Comparison of ENCODE assay signal across 11 cellular contexts in the genomic region with DNA sequence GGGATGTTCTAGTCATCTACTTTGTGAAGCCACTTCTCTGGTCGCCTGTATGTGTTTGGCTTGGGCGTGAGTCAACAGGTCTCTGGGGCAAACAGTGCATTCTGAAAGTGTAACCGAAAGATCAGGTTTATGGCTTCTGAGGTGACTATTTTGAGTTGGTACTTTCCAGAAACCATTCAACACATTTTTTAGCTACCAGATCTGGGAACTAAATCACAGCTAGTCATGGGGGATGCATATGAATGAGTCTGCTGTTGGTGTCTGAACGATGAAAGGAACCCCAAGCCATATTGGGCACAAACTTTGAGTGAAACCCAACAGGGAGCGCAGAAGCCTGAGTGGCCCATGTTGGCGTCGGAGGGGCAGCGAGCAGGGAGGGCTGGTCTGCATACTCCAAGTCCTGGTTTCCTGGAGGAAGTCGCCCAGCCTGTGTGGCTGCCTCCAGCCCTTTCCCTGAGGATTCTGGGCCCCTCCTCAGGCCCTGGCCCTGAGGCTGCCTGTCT. TPM values are rescaled to one million over a fixed set of nuclear protein-coding genes. Genes with fewer than 3 reads are reported as not detected.
A peak's percentile ranks its signal among the peaks of the same experiment; 100 is the strongest.
DNase-seq lines count a peak whose midpoint lies in the region; ATAC-seq lines count a peak whose summit lies in the region.
"Had no signal": no experiment of that assay in that cellular context is flagged by ENCODE, and none has a peak within 500 bp of the region (broad histone marks: within the 10 kb centered on the region; RNA-seq: fewer than 3 reads in every experiment).

No MANE protein-coding gene starts in this region.

- CTCF ChIA-PET in activated naive CD4-positive, alpha-beta T cell treated with anti-CD3 and anti-CD28 coated beads for 36 hours (lab: Charles Lee): no interaction called here

- no peak overlapping the region for H3K27ac Mint-ChIP-seq in activated naive CD4-positive, alpha-beta T cell treated with anti-CD3 and anti-CD28 coated beads for 36 hours
- peak overlapping the region; percentile 21 for H3K27ac Mint-ChIP-seq in stimulated activated naive B cell treated with anti-CD40 and anti-IgM and Interleukin-4, amounts not matched to agents 10 μg/mL and 1 μg/mL and 100 μg/mL, for 72 hours

- no peaks in the 10 kb centered on the region for H3K36me3 Mint-ChIP-seq in activated naive CD4-positive, alpha-beta T cell treated with anti-CD3 and anti-CD28 coated beads for 36 hours (ENCODE audit: low read depth)
- H3K36me3 Mint-ChIP-seq in stimulated activated naive B cell treated with anti-CD40 and anti-IgM and Interleukin-4, amounts not matched to agents 10 μg/mL and 1 μg/mL and 100 μg/mL, for 72 hours: no peaks in the 10 kb centered on the region

- H3K4me3 Mint-ChIP-seq in activated naive CD4-positive, alpha-beta T cell treated with anti-CD3 and anti-CD28 coated beads for 36 hours: no peak overlapping the region
- H3K4me3 Mint-ChIP-seq in stimulated activated naive B cell treated with anti-CD40 and anti-IgM and Interleukin-4, amounts not matched to agents 10 μg/mL and 1 μg/mL and 100 μg/mL, for 72 hours: no peak overlapping the region

- intact Hi-C loops in activated naive CD4-positive, alpha-beta T cell treated with anti-CD3 and anti-CD28 coated beads for 36 hours (cut with micrococcal nuclease): loop anchor here (1.0 kb wide), 1 partner anchor 9 kb away; no protein-coding TSS in a partner anchor

- no peaks in the 10 kb centered on the region for H3K9me3 Mint-ChIP-seq in activated naive CD4-positive, alpha-beta T cell treated with anti-CD3 and anti-CD28 coated beads for 36 hours
- peaks cover 0 to 1% of the 10 kb centered on the region in 2 donors for H3K9me3 Mint-ChIP-seq in stimulated activated naive B cell treated with anti-CD40 and anti-IgM and Interleukin-4, amounts not matched to agents 10 μg/mL and 1 μg/mL and 100 μg/mL, for 72 hours

- ATAC-seq in GM21447 (IDR thresholded peaks at IDR 0.05; ENCODE audit: unreplicated experiment) (peak; percentile 86), HG03139 (IDR thresholded peaks at IDR 0.05; ENCODE audit: unreplicated experiment) (peak; percentile 88)
- ATAC-seq in stimulated activated naive B cell treated with anti-CD40 and anti-IgM and Interleukin-4, amounts not matched to agents 10 μg/mL and 1 μg/mL and 100 μg/mL, for 72 hours (replicated peaks): peak; percentile 77 to 89

- peaks cover 35% of the 10 kb centered on the region for H3K4me1 Mint-ChIP-seq in activated naive CD4-positive, alpha-beta T cell treated with anti-CD3 and anti-CD28 coated beads for 36 hours (ENCODE audit: low read depth)
- H3K4me1 Mint-ChIP-seq in stimulated activated naive B cell treated with anti-CD40 and anti-IgM and Interleukin-4, amounts not matched to agents 10 μg/mL and 1 μg/mL and 100 μg/mL, for 72 hours: peaks cover 20 to 21% of the 10 kb centered on the region in 2 donors

- H3K27me3 Mint-ChIP-seq in activated naive CD4-positive, alpha-beta T cell treated with anti-CD3 and anti-CD28 coated beads for 36 hours (ENCODE audit: low read depth): peaks cover 2% of the 10 kb centered on the region
- H3K27me3 Mint-ChIP-seq in stimulated activated naive B cell treated with anti-CD40 and anti-IgM and Interleukin-4, amounts not matched to agents 10 μg/mL and 1 μg/mL and 100 μg/mL, for 72 hours: peaks cover 4 to 8% of the 10 kb centered on the region in 2 donors

- DNase-seq in activated naive CD4-positive, alpha-beta T cell treated with anti-CD3 and anti-CD28 coated beads for 36 hours: peak; percentile 28
- no peak for DNase-seq in activated naive CD4-positive, alpha-beta T cell treated with anti-CD3 and anti-CD28 coated beads, Interleukin-2, amount 50 U/mL, for 16 hours
- DNase-seq in stimulated activated naive B cell treated with anti-CD40 and anti-IgM and Interleukin-4, amounts not matched to agents 10 μg/mL and 1 μg/mL and 100 μg/mL, for 72 hours: no peak
- no peak for DNase-seq in AML-193 (lab: John Stamatoyannopoulos, UW)
- no peak for DNase-seq in DMS79 (lab: John Stamatoyannopoulos, UW)
- DNase-seq in ureter (ENCODE audit: low spot score): no peak
- DNase-seq: GM23248, NCI-H1048, SIG-M5 had no signal

RNA-seq across cellular contexts. Expression of gene UBE2QL1, which starts 35.3 kb away (rescaled TPM):
- total RNA-seq in activated naive CD4-positive, alpha-beta T cell treated with anti-CD3 and anti-CD28 coated beads for 36 hours: not detected
- total RNA-seq in ureter: 0.49 TPM
- total RNA-seq: GM23248 had no signal
